ENCODE assay signal across 8 cellular contexts in genomic region chr6:144335914-144336313, GRCh38. TPM values are rescaled to one million over a fixed set of nuclear protein-coding genes. Genes with fewer than 3 reads are reported as not detected.
DNase-seq lines count a peak whose midpoint lies in the region; ATAC-seq and TF ChIP-seq lines count a peak whose summit lies in the region.

No MANE protein-coding gene starts in this region.

- H3K36me3 ChIP-seq in transverse colon = no peaks in the 10 kb centered on the region
- no peaks in the 10 kb centered on the region for H3K36me3 ChIP-seq in stomach

- H3K36me3 Mint-ChIP-seq in activated naive CD4-positive, alpha-beta T cell treated with anti-CD3 and anti-CD28 coated beads, Interleukin-2, amount 50 U/mL, for 24 hours = no peaks in the 10 kb centered on the region
- H3K36me3 Mint-ChIP-seq in activated T-helper 17 cell treated with anti-CD3 and anti-CD28 coated beads, Interleukin-2, amount 50 U/mL, for 72 hours (ENCODE audit: low read depth) = no peaks in the 10 kb centered on the region

- H3K9me3 ChIP-seq in transverse colon = no peaks in the 10 kb centered on the region
- no peaks in the 10 kb centered on the region for H3K9me3 ChIP-seq in stomach

- intact Hi-C loops in transverse colon (cut with DNase I; ENCODE audit: low total_unique reads) = no loop called here
- intact Hi-C loops in stomach (cut with DNase I; ENCODE audit: low total_unique reads) = no loop called here

- peaks cover 77% of the 10 kb centered on the region for H3K4me1 Mint-ChIP-seq in activated naive CD4-positive, alpha-beta T cell treated with anti-CD3 and anti-CD28 coated beads, Interleukin-2, amount 50 U/mL, for 24 hours
- H3K4me1 Mint-ChIP-seq in activated T-helper 17 cell treated with anti-CD3 and anti-CD28 coated beads, Interleukin-2, amount 50 U/mL, for 72 hours = peaks cover 22% of the 10 kb centered on the region

- TF ChIP-seq EP300 in transverse colon (IDR thresholded peaks at IDR 0.05; ENCODE audit: low read depth) (no peak), stomach (IDR thresholded peaks at IDR 0.05) (no peak)

- 80 to 83% methylated on average over 3 to 5 of the region's 5 CpGs for WGBS in transverse colon (ENCODE audit: low coverage in 1 of 2), 2 donors
- 75 to 85% (median 82%) methylated on average over 5 of the region's 5 CpGs for WGBS in stomach, 5 donors

- no peak for TF ChIP-seq CTCF in transverse colon (IDR thresholded peaks at IDR 0.05)
- no peak for TF ChIP-seq CTCF in stomach (IDR thresholded peaks at IDR 0.05)

- in situ Hi-C loops in transverse colon (cut with MboI; ENCODE audit: low pct_ligation_motif_present in 1 of 4, low pct_unique_long_range_greater_than_20kb in 1 of 4, low sequenced_read_pairs in 3 of 4) = no loop called here

- peak overlapping the region; percentile 80 for H3K4me3 Mint-ChIP-seq in activated naive CD4-positive, alpha-beta T cell treated with anti-CD3 and anti-CD28 coated beads, Interleukin-2, amount 50 U/mL, for 24 hours
- peak overlapping the region; percentile 61 for H3K4me3 Mint-ChIP-seq in activated T-helper 17 cell treated with anti-CD3 and anti-CD28 coated beads, Interleukin-2, amount 50 U/mL, for 72 hours

- H3K27ac Mint-ChIP-seq in activated naive CD4-positive, alpha-beta T cell treated with anti-CD3 and anti-CD28 coated beads, Interleukin-2, amount 50 U/mL, for 24 hours = peak overlapping the region; percentile 91
- peak overlapping the region; percentile 32 for H3K27ac Mint-ChIP-seq in activated T-helper 17 cell treated with anti-CD3 and anti-CD28 coated beads, Interleukin-2, amount 50 U/mL, for 72 hours

- H3K4me3 ChIP-seq in transverse colon = no peak overlapping the region
- H3K4me3 ChIP-seq in stomach = no peak overlapping the region

- no peak for TF ChIP-seq POLR2A in transverse colon (IDR thresholded peaks at IDR 0.05)
- no peak for TF ChIP-seq POLR2A in stomach (IDR thresholded peaks at IDR 0.05)

- H3K27ac ChIP-seq in transverse colon = no peak overlapping the region
- H3K27ac ChIP-seq in stomach = no peak overlapping the region

- H3K9me3 Mint-ChIP-seq in activated naive CD4-positive, alpha-beta T cell treated with anti-CD3 and anti-CD28 coated beads, Interleukin-2, amount 50 U/mL, for 24 hours = no peaks in the 10 kb centered on the region
- no peaks in the 10 kb centered on the region for H3K9me3 Mint-ChIP-seq in activated T-helper 17 cell treated with anti-CD3 and anti-CD28 coated beads, Interleukin-2, amount 50 U/mL, for 72 hours

- no peak for DNase-seq in activated naive CD4-positive, alpha-beta T cell treated with Interleukin-2 at 50 U/mL for 16 hours
- DNase-seq in transverse colon (peak; percentile 55), NCI-H2081 treated with DMSO at 0.1 percent for 48 hours (lab: John Stamatoyannopoulos, UW) (no peak), NCI-H2029 treated with DMSO at 0.1 percent for 48 hours (lab: John Stamatoyannopoulos, UW) (no peak), stomach (no peak)

- peaks cover 18 to 61% (median 30%) of the 10 kb centered on the region in 4 donors for H3K4me1 ChIP-seq in transverse colon
- H3K4me1 ChIP-seq in stomach = peaks cover 36 to 82% (median 64%) of the 10 kb centered on the region in 4 donors

- H3K27me3 ChIP-seq in transverse colon (no peaks in the 10 kb centered on the region), stomach (no peaks in the 10 kb centered on the region)

- no peaks in the 10 kb centered on the region for H3K27me3 Mint-ChIP-seq in activated naive CD4-positive, alpha-beta T cell treated with anti-CD3 and anti-CD28 coated beads, Interleukin-2, amount 50 U/mL, for 24 hours
- no peaks in the 10 kb centered on the region for H3K27me3 Mint-ChIP-seq in activated T-helper 17 cell treated with anti-CD3 and anti-CD28 coated beads, Interleukin-2, amount 50 U/mL, for 72 hours

- ATAC-seq in HG03175 (IDR thresholded peaks at IDR 0.05; ENCODE audit: unreplicated experiment) = peak; percentile 75
- ATAC-seq in activated T-helper 17 cell treated with anti-CD3 and anti-CD28 coated beads, Interleukin-2, amount 50 U/mL, for 72 hours (replicated peaks) = peak; percentile 83

RNA-seq across cellular contexts. Expression of gene UTRN, which starts 50.8 kb away (rescaled TPM):
- 10 to 100 TPM; 51.2 to 55.1 TPM for total RNA-seq in activated T-helper 17 cell treated with anti-CD3 and anti-CD28 coated beads, Interleukin-2, amount 50 U/mL, for 72 hours
- 100 to 1,000 TPM in 1 of 4 donors, 10 to 100 TPM in 3; 42.3 to 134 (median 94.1) TPM for total RNA-seq in transverse colon
- 100 to 1,000 TPM in 4 of 5 donors, 10 to 100 TPM in 1; 60.3 to 218 (median 190) TPM for total RNA-seq in stomach
- 10 to 100 TPM in 2 of 3 donors, 1 to 10 TPM in 1; 5.4 to 16.0 (median 12.0) TPM for polyA plus RNA-seq in stomach
